Comparison of ENCODE assay signal across 17 cellular contexts in the genomic region with DNA sequence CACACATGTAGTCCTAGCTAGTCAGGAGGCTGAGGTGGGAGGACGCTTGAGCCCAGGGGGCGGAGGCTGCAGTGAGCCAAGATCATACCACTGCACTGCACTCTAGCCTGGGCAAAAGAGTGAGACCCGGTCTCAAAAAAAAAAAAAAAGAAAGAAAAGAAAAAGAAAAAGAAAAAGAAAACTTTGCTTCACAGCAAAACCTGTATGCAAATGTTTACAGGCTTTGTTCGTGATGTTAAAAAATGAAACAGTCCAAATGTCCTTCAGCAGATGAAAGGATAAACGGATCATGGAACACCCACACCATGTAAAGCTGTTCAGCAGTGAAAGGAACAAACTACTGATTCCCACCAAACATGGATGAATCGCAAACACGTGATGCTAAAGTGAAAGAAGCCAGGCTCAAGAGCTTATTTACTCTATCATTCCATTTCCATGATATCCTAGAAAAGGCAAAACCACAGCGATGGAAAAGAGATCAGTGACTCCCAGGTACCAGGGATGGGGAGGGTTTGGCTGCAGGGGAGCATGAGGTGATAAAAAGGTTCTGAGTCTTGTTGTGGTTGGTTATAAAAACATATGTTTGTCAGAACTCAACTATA. TPM values are rescaled to one million over a fixed set of nuclear protein-coding genes. Genes with fewer than 3 reads are reported as not detected.
A peak's percentile ranks its signal among the peaks of the same experiment; 100 is the strongest.
DNase-seq lines count a peak whose midpoint lies in the region; ATAC-seq and TF ChIP-seq lines count a peak whose summit lies in the region.
"Had no signal": no experiment of that assay in that cellular context is flagged by ENCODE, and none has a peak within 500 bp of the region (broad histone marks: within the 10 kb centered on the region; RNA-seq: fewer than 3 reads in every experiment).

No MANE protein-coding gene starts in this region.

- TF ChIP-seq CTCF in fibroblast of the aortic adventitia (IDR thresholded peaks at IDR 0.05; ENCODE audit: insufficient read depth, low read length) (no peak), smooth muscle cell (IDR thresholded peaks at IDR 0.05; ENCODE audit: borderline replicate concordance, insufficient read depth, poor library complexity, severe bottlenecking) (no peak)
- no peak for TF ChIP-seq CTCF in CD8-positive, alpha-beta T cell (IDR thresholded peaks at IDR 0.05)

- 0 out of 2 replicates have a peak, but pooled peaks cover 4% of the 10 kb centered on the region for H3F3A ChIP-seq in GM23248 (ENCODE audit: insufficient read depth)
- H3F3A ChIP-seq in smooth muscle cell (ENCODE audit: low read depth): no peaks in the 10 kb centered on the region

- H2AFZ ChIP-seq in GM23248: no peak overlapping the region
- H2AFZ ChIP-seq in smooth muscle cell (ENCODE audit: low read depth): no peak overlapping the region

- no peak overlapping the region for H3K4me3 Mint-ChIP-seq in CD8-positive, alpha-beta T cell
- H3K4me3 Mint-ChIP-seq: CD8-positive, alpha-beta memory T cell had no signal

- H3K4me1 ChIP-seq in GM23248 (ENCODE audit: insufficient read depth) (peaks cover 9% of the 10 kb centered on the region), smooth muscle cell (ENCODE audit: low read depth) (no peaks in the 10 kb centered on the region)
- H3K4me1 ChIP-seq in CD8-positive, alpha-beta T cell (ENCODE audit: insufficient read depth, low read length): peaks cover 10% of the 10 kb centered on the region

- CTCF ChIA-PET in CD8-positive, alpha-beta T cell (lab: Charles Lee): interaction anchor here (4.1 to 14.9 kb wide), 2 partner anchors 94 to 149 kb away, joined by 53 to 370 read pairs; no protein-coding TSS in a partner anchor

- POLR2A ChIA-PET in CD8-positive, alpha-beta T cell (lab: Charles Lee): no interaction called here

- DNase-seq in GM23248 (peak; percentile 80), T1000 (lab: John Stamatoyannopoulos, UW) (peak; percentile 20), fibroblast of the aortic adventitia (ENCODE audit: low read depth) (peak; percentile 76), smooth muscle cell (lab: John Stamatoyannopoulos, UW; ENCODE audit: unreplicated experiment) (no peak), retina (no peak), Right ventricle myocardium superior (no peak)
- DNase-seq in CD8-positive, alpha-beta T cell: no peak
- DNase-seq: activated effector memory CD4-positive, alpha-beta T cell treated with Interleukin-2 at 50 U/mL for 16 hours; body of pancreas; CD8-positive, alpha-beta memory T cell; effector CD4-positive, alpha-beta T cell; NCI-H2029; stimulated activated CD4-positive, alpha-beta T cell treated with anti-CD3 and anti-CD28 coated beads, Interleukin-2, amount 100 ng/mL, for 24 hours had no signal

- no peak overlapping the region for H3K9ac ChIP-seq in GM23248
- no peak overlapping the region for H3K9ac ChIP-seq in smooth muscle cell (ENCODE audit: low read depth)

- in situ Hi-C loops in GM23248 (cut with MboI): no loop called here

- H3K27me3 Mint-ChIP-seq in CD8-positive, alpha-beta T cell (ENCODE audit: low read depth): no peaks in the 10 kb centered on the region
- H3K27me3 Mint-ChIP-seq: CD8-positive, alpha-beta memory T cell had no signal

- no peaks in the 10 kb centered on the region for H4K20me1 ChIP-seq in GM23248 (ENCODE audit: insufficient read depth)
- H4K20me1 ChIP-seq in smooth muscle cell (ENCODE audit: low read depth): no peaks in the 10 kb centered on the region

- H3K4me2 ChIP-seq in GM23248 (ENCODE audit: unreplicated experiment) (no peak overlapping the region), smooth muscle cell (peak overlapping the region; percentile 1)

- no peaks in the 10 kb centered on the region for H3K36me3 ChIP-seq in GM23248 (ENCODE audit: low read depth)
- no peaks in the 10 kb centered on the region for H3K36me3 ChIP-seq in smooth muscle cell (ENCODE audit: low read depth)
- H3K36me3 ChIP-seq in CD8-positive, alpha-beta T cell (ENCODE audit: insufficient read depth, low read length): no peaks in the 10 kb centered on the region

- no peaks in the 10 kb centered on the region for H3K9me3 Mint-ChIP-seq in CD8-positive, alpha-beta T cell
- H3K9me3 Mint-ChIP-seq: CD8-positive, alpha-beta memory T cell had no signal

- H3K9me3 ChIP-seq in GM23248 (ENCODE audit: low read depth): no peaks in the 10 kb centered on the region
- no peaks in the 10 kb centered on the region for H3K9me3 ChIP-seq in smooth muscle cell (replicated peaks; ENCODE audit: low read depth)
- no peaks in the 10 kb centered on the region for H3K9me3 ChIP-seq in CD8-positive, alpha-beta T cell (ENCODE audit: low read length)
- H3K9me3 ChIP-seq: body of pancreas had no signal

- peaks cover 8% of the 10 kb centered on the region for H3K4me1 Mint-ChIP-seq in CD8-positive, alpha-beta T cell (ENCODE audit: low read depth)

- H3K9me2 ChIP-seq in GM23248 (ENCODE audit: insufficient read depth): no peaks in the 10 kb centered on the region

- H3K4me3 ChIP-seq in GM23248: no peak overlapping the region
- H3K4me3 ChIP-seq in fibroblast of the aortic adventitia (ENCODE audit: low read depth, low read length): no peak overlapping the region
- no peak overlapping the region for H3K4me3 ChIP-seq in smooth muscle cell
- H3K4me3 ChIP-seq in CD8-positive, alpha-beta T cell (ENCODE audit: low read depth, low read length): no peak overlapping the region
- H3K4me3 ChIP-seq: body of pancreas, SK-N-MC had no signal

- H3K27ac ChIP-seq in GM23248 (no peak overlapping the region), smooth muscle cell (ENCODE audit: low read depth) (no peak overlapping the region)
- H3K27ac ChIP-seq in CD8-positive, alpha-beta T cell (ENCODE audit: low read depth, low read length): no peak overlapping the region
- H3K27ac ChIP-seq: body of pancreas, HL-60, SK-N-MC had no signal

- H3K36me3 Mint-ChIP-seq in CD8-positive, alpha-beta T cell: no peaks in the 10 kb centered on the region

- no peak overlapping the region for H3K27ac Mint-ChIP-seq in CD8-positive, alpha-beta T cell

- H3K79me2 ChIP-seq in GM23248 (ENCODE audit: insufficient read depth): no peaks in the 10 kb centered on the region
- H3K79me2 ChIP-seq in smooth muscle cell (ENCODE audit: low read depth): no peaks in the 10 kb centered on the region

- intact Hi-C loops in Right ventricle myocardium superior (cut with DNase I): loop anchor here (5.0 kb wide), 1 partner anchor 100 kb away; no protein-coding TSS in a partner anchor
- intact Hi-C loops in CD8-positive, alpha-beta T cell (cut with DNase I, micrococcal nuclease): loop anchor here in 1 of 2 experiments (10.0 kb wide), 2 partner anchors 252 to 282 kb away; no protein-coding TSS in a partner anchor

- no peaks in the 10 kb centered on the region for H3K27me3 ChIP-seq in GM23248 (replicated peaks; ENCODE audit: insufficient read depth)
- H3K27me3 ChIP-seq in smooth muscle cell (ENCODE audit: low read depth): no peaks in the 10 kb centered on the region
- H3K27me3 ChIP-seq in CD8-positive, alpha-beta T cell (ENCODE audit: insufficient read depth, low read length): no peaks in the 10 kb centered on the region
- H3K27me3 ChIP-seq: body of pancreas had no signal

- 55 to 63% methylated on average over 8 of the region's 8 CpGs for WGBS in GM23248 (ENCODE audit: low coverage in 1 of 2, low lambda C conversion rate in 2 of 2, missing lambda C conversion rate in 2 of 2), 2 experiments
- 48% methylated on average over 8 of the region's 8 CpGs for WGBS in smooth muscle cell (ENCODE audit: low lambda C conversion rate)

- ATAC-seq in Right ventricle myocardium superior (ENCODE audit: poor library complexity): no peak
- no peak for ATAC-seq in GM18861 (IDR thresholded peaks at IDR 0.05; ENCODE audit: unreplicated experiment)
- ATAC-seq in CD8-positive, alpha-beta T cell: no peak
- ATAC-seq: body of pancreas, left lobe of liver had no signal

RNA-seq across cellular contexts. Expression of gene LRRC20, which starts 15.1 kb away (rescaled TPM):
- 4.9 and 6.6 TPM in 2 replicates for total RNA-seq in GM23248 (2014; rRNA removed; shearing (Covaris generic))
- polyA plus RNA-seq in GM23248 (2016; fragmentation: Nextera tagmentation; extraction: Ambion mirVana) (1.5 and 1.8 TPM in 2 replicates), smooth muscle cell (4.7 and 6.7 TPM in 2 replicates)
- total RNA-seq in fibroblast of the aortic adventitia (ENCODE audit: low replicate concordance) (3.7 and 8.6 TPM in 2 replicates), smooth muscle cell (2.7 and 14.3 TPM in 2 replicates), Right ventricle myocardium superior (59.9 TPM)
- 1 to 10 TPM in 1 of 2 experiments, under 1 TPM in 1; 0.81 to 1.1 TPM for total RNA-seq in CD8-positive, alpha-beta T cell

RNA-seq across cellular contexts. Expression of gene EIF4EBP2, which starts 36.6 kb away (rescaled TPM):
- total RNA-seq in GM23248 (2014; rRNA removed; shearing (Covaris generic)): 32.0 and 34.8 TPM in 2 replicates
- polyA plus RNA-seq in GM23248 (2016; fragmentation: Nextera tagmentation; extraction: Ambion mirVana) (18.2 and 18.4 TPM in 2 replicates), smooth muscle cell (23.5 and 35.9 TPM in 2 replicates)
- total RNA-seq in fibroblast of the aortic adventitia (ENCODE audit: low replicate concordance) (54.2 and 60.2 TPM in 2 replicates), smooth muscle cell (43.9 and 51.4 TPM in 2 replicates), Right ventricle myocardium superior (92.7 TPM)
- 10 to 100 TPM; 22.4 TPM for total RNA-seq in CD8-positive, alpha-beta T cell

Comparison
In these comparisons a context has a peak if more than half of its experiments do, and no peak if none do; other contexts are left out.
1. DNase-seq: peak in GM23248 (single experiment), T1000 (single experiment) and fibroblast of the aortic adventitia (single experiment); none in smooth muscle cell (single experiment), retina (single experiment), Right ventricle myocardium superior (single experiment) and CD8-positive, alpha-beta T cell (0 of 7).